Comparison of ENCODE assay signal across 16 cellular contexts in genomic region chr10:48762104-48763042, GRCh38.
"Had no signal": no experiment of that assay in that cellular context is flagged by ENCODE, and none has a peak within 500 bp of the region (broad histone marks: within the 10 kb centered on the region; RNA-seq: fewer than 3 reads in every experiment).

No MANE protein-coding gene starts in this region.

- ATAC-seq: activated T-cell treated with anti-CD3 and anti-CD28 coated beads, Interleukin-2, amount 50 U/mL, for 4 hours; foreskin keratinocyte had no signal

- H3K4me3 Mint-ChIP-seq: activated T-cell treated with anti-CD3 and anti-CD28 coated beads, Interleukin-2, amount 50 U/mL, for 4 hours; immature natural killer cell; naive B cell; neural progenitor cell had no signal

- H3K4me3 ChIP-seq: colonic mucosa, lung, neural progenitor cell, tibial nerve had no signal

- H3K36me3 Mint-ChIP-seq: immature natural killer cell, neural progenitor cell had no signal

- DNase-seq: activated CD4-positive, alpha-beta T cell treated with anti-CD3 and anti-CD28 coated beads, Interleukin-2, amount 50 U/mL, for 1 hour; activated effector memory CD4-positive, alpha-beta T cell treated with Interleukin-2 at 50 U/mL for 16 hours; activated naive CD4-positive, alpha-beta T cell treated with anti-CD3 and anti-CD28 coated beads, Interleukin-2, amount 50 U/mL, for 16 hours; activated T-cell treated with anti-CD3 and anti-CD28 coated beads, Interleukin-2, amount 50 U/mL, for 4 hours; caudate nucleus; colonic mucosa; foreskin keratinocyte; immature natural killer cell; naive B cell; stimulated activated CD4-positive, alpha-beta T cell treated with anti-CD3 and anti-CD28 coated beads, Interleukin-2, amount 100 ng/mL, for 48 hours; stimulated activated naive CD4-positive, alpha-beta T cell treated with Interleukin-2 at 50 U/mL for 16 hours; substantia nigra had no signal

- H3K4me1 Mint-ChIP-seq: immature natural killer cell, neural progenitor cell had no signal

- H3K9me3 Mint-ChIP-seq: immature natural killer cell, naive B cell, neural progenitor cell had no signal

- H3K27ac ChIP-seq: colonic mucosa, foreskin keratinocyte, neural progenitor cell, parathyroid adenoma, tibial nerve had no signal

- H3K9me3 ChIP-seq: colonic mucosa, tibial nerve had no signal

- H3K27me3 Mint-ChIP-seq: naive B cell had no signal

- H3K4me1 ChIP-seq: colonic mucosa, foreskin keratinocyte, neural progenitor cell, parathyroid adenoma, tibial nerve had no signal

- H3K27ac Mint-ChIP-seq: immature natural killer cell, neural progenitor cell had no signal

- H3K27me3 ChIP-seq: colonic mucosa, neural progenitor cell, tibial nerve had no signal

- H3K36me3 ChIP-seq: colonic mucosa, neural progenitor cell, tibial nerve had no signal
